8 cellular contexts compared by ENCODE assay signal in genomic region chr11:43880640-43881159, GRCh38. TPM values are rescaled to one million over a fixed set of nuclear protein-coding genes. Genes with fewer than 3 reads are reported as not detected.
DNase-seq lines count a peak whose midpoint lies in the region; ATAC-seq, FAIRE-seq and TF ChIP-seq lines count a peak whose summit lies in the region.

Gene ALKBH3 (plus strand): TSS chr11:43880831. CDS start chr11:43882653, 1,822 bp downstream.

- ATAC-seq in HG03439 (IDR thresholded peaks at IDR 0.05; ENCODE audit: unreplicated experiment), result peak; percentile 98

- peak; percentile 85 for DNase-seq in BE2C
- peak; percentile 70 for DNase-seq in GM19239 (ENCODE audit: insufficient read length, low spot score)
- peak; percentile 93 to 98 for DNase-seq in NCI-H526 (lab: John Stamatoyannopoulos, UW)
- peak; percentile 93 for DNase-seq in activated CD4-positive, alpha-beta T cell treated with anti-CD3 and anti-CD28 coated beads, Interleukin-2, amount 10 ng/mL, durations not matched to agents 7 days and 5 days
- peak; percentile 94 for DNase-seq in dedifferentiated amniotic fluid mesenchymal stem cell (ENCODE audit: extremely low spot score)
- peak; percentile 97 for DNase-seq in left kidney (ENCODE audit: low read depth, low spot score)
- peak; percentile 79 to 86 for DNase-seq in stimulated activated CD4-positive, alpha-beta T cell treated with anti-CD3 and anti-CD28 coated beads, Interleukin-1b, Interleukin-23, amount 100 ng/mL, for 4 hours (ENCODE audit: low read depth in 2 of 2)

- H3K4me3 ChIP-seq in BE2C (ENCODE audit: low read depth, low read length), result peak within 1 kb of the TSS; percentile 91

- H3K4me3 Mint-ChIP-seq in activated CD4-positive, alpha-beta T cell treated with anti-CD3 and anti-CD28 coated beads, Interleukin-2, amount 10 ng/mL, durations not matched to agents 7 days and 5 days, result peak within 1 kb of the TSS; percentile 89

- H3K27me3 Mint-ChIP-seq in activated CD4-positive, alpha-beta T cell treated with anti-CD3 and anti-CD28 coated beads, Interleukin-2, amount 10 ng/mL, durations not matched to agents 7 days and 5 days, result peaks cover 9% of the 10 kb centered on the region

- H3K9me3 Mint-ChIP-seq in activated CD4-positive, alpha-beta T cell treated with anti-CD3 and anti-CD28 coated beads, Interleukin-2, amount 10 ng/mL, durations not matched to agents 7 days and 5 days, result peaks cover 8% of the 10 kb centered on the region

- no peaks in the 10 kb centered on the region for H3K9me3 ChIP-seq in BE2C

- H3K27me3 ChIP-seq in BE2C, result no peaks in the 10 kb centered on the region

- peaks cover 28% of the 10 kb centered on the region for H3K36me3 Mint-ChIP-seq in activated CD4-positive, alpha-beta T cell treated with anti-CD3 and anti-CD28 coated beads, Interleukin-2, amount 10 ng/mL, durations not matched to agents 7 days and 5 days (ENCODE audit: low read depth)

- FAIRE-seq in GM19239 (lab: Jason Lieb, UNC), result peak; percentile 88

- CTCF ChIA-PET in activated CD4-positive, alpha-beta T cell treated with anti-CD3 and anti-CD28 coated beads, Interleukin-2, amount 10 ng/mL, durations not matched to agents 7 days and 5 days (lab: Charles Lee), result interaction anchor here (1.2 to 1.8 kb wide), 2 partner anchors 9 to 10 kb away, joined by 4 to 7 read pairs; no protein-coding TSS in a partner anchor

- H3K4me1 ChIP-seq in BE2C, result no peaks in the 10 kb centered on the region

- H3K27ac Mint-ChIP-seq in activated CD4-positive, alpha-beta T cell treated with anti-CD3 and anti-CD28 coated beads, Interleukin-2, amount 10 ng/mL, durations not matched to agents 7 days and 5 days, result peak within 1 kb of the TSS; percentile 90

- H3K4me1 Mint-ChIP-seq in activated CD4-positive, alpha-beta T cell treated with anti-CD3 and anti-CD28 coated beads, Interleukin-2, amount 10 ng/mL, durations not matched to agents 7 days and 5 days, result peaks cover 24% of the 10 kb centered on the region

- POLR2A ChIA-PET in activated CD4-positive, alpha-beta T cell treated with anti-CD3 and anti-CD28 coated beads, Interleukin-2, amount 10 ng/mL, durations not matched to agents 7 days and 5 days (lab: Charles Lee), result no interaction called here

- no peak for TF ChIP-seq CTCF in BE2C (IDR thresholded peaks at IDR 0.05; ENCODE audit: low read depth, low read length)

- no peaks in the 10 kb centered on the region for H3K36me3 ChIP-seq in BE2C

RNA-seq across cellular contexts. Expression of gene ALKBH3, which starts in this region (rescaled TPM):
- polyA plus RNA-seq in BE2C (2012; ENCODE audit: insufficient read depth, insufficient read length, low read depth), result 24.4 TPM
- 10 to 100 TPM; 34.6 to 38.5 TPM for total RNA-seq in activated CD4-positive, alpha-beta T cell treated with anti-CD3 and anti-CD28 coated beads, Interleukin-2, amount 10 ng/mL, durations not matched to agents 7 days and 5 days

Comparison
In these comparisons a context has a peak if more than half of its experiments do, and no peak if none do; other contexts are left out.
1. Peak in every context shown above with its lines: DNase-seq, ATAC-seq and H3K4me3 ChIP-seq.